In the genomic region with DNA sequence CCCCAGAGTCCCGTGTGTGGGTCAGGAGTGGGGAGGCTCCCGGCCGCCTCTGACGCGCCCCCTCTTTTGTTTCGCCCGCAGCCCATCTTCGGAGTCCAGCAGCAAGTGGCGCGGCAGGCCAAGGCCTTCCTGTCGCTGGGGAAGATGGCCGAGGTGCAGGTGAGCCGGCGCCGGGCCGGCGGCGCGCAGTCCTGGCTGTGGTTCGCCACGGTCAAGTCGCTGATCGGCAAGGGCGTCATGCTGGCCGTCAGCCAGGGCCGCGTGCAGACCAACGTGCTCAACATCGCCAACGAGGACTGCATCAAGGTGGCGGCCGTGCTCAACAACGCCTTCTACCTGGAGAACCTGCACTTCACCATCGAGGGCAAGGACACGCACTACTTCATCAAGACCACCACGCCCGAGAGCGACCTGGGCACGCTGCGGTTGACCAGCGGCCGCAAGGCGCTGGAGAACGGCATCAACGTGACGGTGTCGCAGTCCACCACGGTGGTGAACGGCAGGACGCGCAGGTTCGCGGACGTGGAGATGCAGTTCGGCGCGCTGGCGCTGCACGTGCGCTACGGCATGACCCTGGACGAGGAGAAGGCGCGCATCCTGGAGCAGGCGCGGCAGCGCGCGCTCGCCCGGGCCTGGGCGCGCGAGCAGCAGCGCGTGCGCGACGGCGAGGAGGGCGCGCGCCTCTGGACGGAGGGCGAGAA, we compare ENCODE assay signal across 22 cellular contexts.
DNase-seq lines count a peak whose midpoint lies in the region; ATAC-seq, FAIRE-seq and TF ChIP-seq lines count a peak whose summit lies in the region.
"Had no signal": no experiment of that assay in that cellular context is flagged by ENCODE, and none has a peak within 500 bp of the region (broad histone marks: within the 10 kb centered on the region; RNA-seq: fewer than 3 reads in every experiment).

No MANE protein-coding gene starts in this region.

- H3K18ac ChIP-seq in trophoblast cell (ENCODE audit: low read length) = no peak overlapping the region

- no peak overlapping the region for H2AFZ ChIP-seq in trophoblast cell (ENCODE audit: insufficient read depth, low read length, poor library complexity)
- H2AFZ ChIP-seq: GM23248 had no signal

- H3K4me1 Mint-ChIP-seq in stimulated activated naive CD8-positive, alpha-beta T cell treated with anti-CD3 and anti-CD28 coated beads, Interleukin-15, amount 100 ng/mL, for 72 hours = no peaks in the 10 kb centered on the region
- H3K4me1 Mint-ChIP-seq: CD4-positive, alpha-beta memory T cell had no signal

- no peak overlapping the region for H2BK120ac ChIP-seq in trophoblast cell (ENCODE audit: insufficient read depth, low read length, poor library complexity)

- H3K27me3 ChIP-seq in trophoblast cell (ENCODE audit: insufficient read depth, low read length) (no peaks in the 10 kb centered on the region), upper lobe of right lung (peaks cover 12% of the 10 kb centered on the region)

- no peaks in the 10 kb centered on the region for H3K79me1 ChIP-seq in trophoblast cell (ENCODE audit: low read length)

- no CpG with 5 or more reads among the region's 85 CpGs for WGBS in trophoblast cell (ENCODE audit: extremely low coverage, insufficient coverage, insufficient read length)

- no peak overlapping the region for H3K14ac ChIP-seq in trophoblast cell (ENCODE audit: low read length)

- no peak overlapping the region for H2BK5ac ChIP-seq in trophoblast cell (ENCODE audit: low read depth, low read length, poor library complexity)

- H3K9me3 ChIP-seq in trophoblast cell (ENCODE audit: insufficient read depth, low read depth, low read length) (peaks cover 7% of the 10 kb centered on the region), upper lobe of right lung (no peaks in the 10 kb centered on the region)
- H3K9me3 ChIP-seq: A549 had no signal

- no peak overlapping the region for H3K4ac ChIP-seq in trophoblast cell (ENCODE audit: low read depth, low read length)

- no peak overlapping the region for H3K23ac ChIP-seq in trophoblast cell (ENCODE audit: low read length)

- no peak overlapping the region for H3K4me3 Mint-ChIP-seq in stimulated activated naive CD8-positive, alpha-beta T cell treated with anti-CD3 and anti-CD28 coated beads, Interleukin-15, amount 100 ng/mL, for 72 hours
- H3K4me3 Mint-ChIP-seq: CD4-positive, alpha-beta memory T cell; HFFc6; IgD-negative memory B cell had no signal

- H4K91ac ChIP-seq in trophoblast cell (ENCODE audit: low read depth, low read length) = no peak overlapping the region

- TF ChIP-seq CTCF in upper lobe of right lung (IDR thresholded peaks at IDR 0.05) = no peak

- no peak overlapping the region for H4K8ac ChIP-seq in trophoblast cell (ENCODE audit: low read depth, low read length)

- H3K4me3 ChIP-seq in trophoblast cell (ENCODE audit: low read depth, low read length) (peak overlapping the region; percentile 20), upper lobe of right lung (no peak overlapping the region)
- H3K4me3 ChIP-seq: A549, GM23248 had no signal

- FAIRE-seq in H54 (lab: Jason Lieb, UNC) = no peak
- FAIRE-seq: A549, GM12892, GM18507, HepG2 had no signal

- H3K4me1 ChIP-seq in trophoblast cell (ENCODE audit: control insufficient read depth in 1 of 2, insufficient read depth in 2 of 2, low read length in 2 of 2) = no peaks in the 10 kb centered on the region
- H3K4me1 ChIP-seq in upper lobe of right lung = no peaks in the 10 kb centered on the region
- H3K4me1 ChIP-seq: A549 had no signal

- H3K27me3 Mint-ChIP-seq in stimulated activated naive CD8-positive, alpha-beta T cell treated with anti-CD3 and anti-CD28 coated beads, Interleukin-15, amount 100 ng/mL, for 72 hours = peaks cover 10% of the 10 kb centered on the region
- H3K27me3 Mint-ChIP-seq: IgD-negative memory B cell had no signal

- no peaks in the 10 kb centered on the region for H3K79me2 ChIP-seq in trophoblast cell (ENCODE audit: control insufficient read depth, insufficient read depth, low read length, poor library complexity)

- no peak overlapping the region for H2AK5ac ChIP-seq in trophoblast cell (ENCODE audit: low read length)

- no peak for DNase-seq in stimulated activated naive CD8-positive, alpha-beta T cell treated with anti-CD3 and anti-CD28 coated beads, Interleukin-15, amount 100 ng/mL, for 72 hours
- no peak for DNase-seq in stimulated activated naive CD8-positive, alpha-beta T cell treated with anti-CD3 and anti-CD28 coated beads, Interleukin-15, Interleukin-2, amounts not matched to agents 100 U/mL and 50 U/mL, for 24 hours
- no peak for DNase-seq in trophoblast cell
- no peak for DNase-seq in upper lobe of right lung
- DNase-seq in H54 (ENCODE audit: insufficient read length, low spot score) = no peak
- DNase-seq in CD1c-positive myeloid dendritic cell (ENCODE audit: extremely low spot score) = no peak
- no peak for DNase-seq in middle frontal gyrus (ENCODE audit: extremely low spot score, low spot score)
- DNase-seq: C1 segment of cervical spinal cord; CD4-positive, alpha-beta memory T cell; DMS153; DMS79; GDM1; GM23248; HFFc6; KBM-7 had no signal

- no peak overlapping the region for H4K12ac ChIP-seq in trophoblast cell (ENCODE audit: low read depth, low read length)

- H2BK12ac ChIP-seq in trophoblast cell (ENCODE audit: low read length) = no peak overlapping the region

- H3K36me3 ChIP-seq in trophoblast cell (ENCODE audit: control insufficient read depth in 1 of 2, insufficient read depth in 2 of 2, low read length in 2 of 2) (peaks cover 28 to 38% of the 10 kb centered on the region in 2 experiments), upper lobe of right lung (no peaks in the 10 kb centered on the region)

- no peak overlapping the region for H3K4me2 ChIP-seq in trophoblast cell (ENCODE audit: low read length)
- H3K4me2 ChIP-seq: A549 had no signal

- no peak overlapping the region for H3K9ac ChIP-seq in trophoblast cell (ENCODE audit: low read length)
- H3K9ac ChIP-seq: GM23248 had no signal

- peaks cover 0 to 4% of the 10 kb centered on the region in 2 donors for H3K9me3 Mint-ChIP-seq in stimulated activated naive CD8-positive, alpha-beta T cell treated with anti-CD3 and anti-CD28 coated beads, Interleukin-15, amount 100 ng/mL, for 72 hours
- H3K9me3 Mint-ChIP-seq: CD4-positive, alpha-beta memory T cell had no signal

- no peak overlapping the region for H3K27ac Mint-ChIP-seq in stimulated activated naive CD8-positive, alpha-beta T cell treated with anti-CD3 and anti-CD28 coated beads, Interleukin-15, amount 100 ng/mL, for 72 hours
- H3K27ac Mint-ChIP-seq: CD4-positive, alpha-beta memory T cell; HFFc6 had no signal

- H3K27ac ChIP-seq in trophoblast cell (ENCODE audit: low read depth, low read length) (no peak overlapping the region), upper lobe of right lung (no peak overlapping the region)
- H3K27ac ChIP-seq: 22Rv1, A549, GM23248 had no signal

- intact Hi-C loops in upper lobe of right lung (cut with DNase I) = no loop called here

- no peak for TF ChIP-seq POLR2A in H54 (IDR thresholded peaks at IDR 0.05; ENCODE audit: low read depth, low read length)

- ATAC-seq in stimulated activated naive CD8-positive, alpha-beta T cell treated with anti-CD3 and anti-CD28 coated beads, Interleukin-15, amount 100 ng/mL, for 72 hours = peak; percentile 30
- ATAC-seq in stimulated activated naive CD8-positive, alpha-beta T cell treated with anti-CD3 and anti-CD28 coated beads, Interleukin-15, Interleukin-2, amounts not matched to agents 100 U/mL and 50 U/mL, for 24 hours = no peak
- peak; percentile 10 for ATAC-seq in upper lobe of right lung
- ATAC-seq: A549, HCT116, HepG2 had no signal
